ENCODE assay signal across 9 cellular contexts in the genomic region with DNA sequence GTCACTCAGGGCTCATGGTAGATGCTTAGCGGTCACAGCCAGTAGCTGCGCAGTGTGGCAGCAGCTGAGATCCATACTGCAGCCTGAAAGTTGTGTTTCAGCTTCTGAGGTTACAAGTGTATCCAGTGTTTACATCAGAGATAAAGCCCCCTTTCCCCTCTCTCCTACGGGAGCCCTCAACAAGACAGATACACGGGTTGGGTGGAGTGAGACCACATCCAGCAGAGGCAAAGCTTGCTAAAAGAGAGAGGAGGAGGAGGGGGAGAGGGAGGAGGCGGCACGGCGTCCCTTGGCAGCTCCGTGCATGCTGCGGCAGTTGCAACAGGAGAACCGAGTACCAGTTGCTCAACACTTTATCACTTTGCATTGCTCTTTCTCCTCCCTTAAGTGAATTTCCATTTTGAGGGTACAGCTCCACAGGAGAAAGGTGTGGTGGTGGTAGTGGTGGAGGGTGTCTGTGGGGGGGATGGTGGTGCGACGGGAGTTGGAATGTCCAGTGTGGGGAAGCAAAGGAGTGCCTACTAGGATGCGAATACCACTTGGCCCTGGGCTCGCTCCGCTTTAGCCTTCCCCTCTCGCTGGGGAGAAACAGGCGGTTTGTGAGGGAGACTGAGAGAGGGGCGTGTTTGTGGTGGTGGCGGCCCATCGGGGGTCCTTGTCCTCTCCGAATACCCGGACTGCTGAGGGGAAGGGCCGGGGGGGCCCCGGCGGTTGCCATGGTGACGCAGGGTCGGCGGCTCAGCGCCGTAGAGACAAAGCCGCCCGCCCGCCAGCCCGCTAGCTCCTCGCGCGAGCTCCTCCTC. TPM values are rescaled to one million over a fixed set of nuclear protein-coding genes. Genes with fewer than 3 reads are reported as not detected.
DNase-seq lines count a peak whose midpoint lies in the region; ATAC-seq and TF ChIP-seq lines count a peak whose summit lies in the region.
"Had no signal": no experiment of that assay in that cellular context is flagged by ENCODE, and none has a peak within 500 bp of the region (broad histone marks: within the 10 kb centered on the region; RNA-seq: fewer than 3 reads in every experiment).

No MANE protein-coding gene starts in this region.

- H3K36me3 ChIP-seq in Caco-2 (ENCODE audit: control insufficient read depth, insufficient read depth, low read length): no peaks in the 10 kb centered on the region
- H3K36me3 ChIP-seq in HUES64 (ENCODE audit: insufficient read depth, low read length): no peaks in the 10 kb centered on the region
- no peaks in the 10 kb centered on the region for H3K36me3 ChIP-seq in SJCRH30

- CTCF ChIA-PET in Caco-2 (lab: Charles Lee): interaction anchor here (0.6 to 1.3 kb wide), 3 partner anchors 51 to 567 kb away, joined by 3 to 5 read pairs (median 4); no protein-coding TSS in a partner anchor

- peak; percentile 41 for ATAC-seq in stimulated activated memory B cell treated with anti-CD40 and anti-IgM and Interleukin-4, amounts not matched to agents 10 μg/mL and 1 μg/mL and 100 μg/mL, for 72 hours
- ATAC-seq in HG03039 (IDR thresholded peaks at IDR 0.05; ENCODE audit: unreplicated experiment) (no peak), HG03159 (IDR thresholded peaks at IDR 0.05; ENCODE audit: unreplicated experiment) (no peak)

- H3K27me3 Mint-ChIP-seq in Caco-2 (ENCODE audit: insufficient read depth, unreplicated experiment): peaks cover 14% of the 10 kb centered on the region
- H3K27me3 Mint-ChIP-seq in stimulated activated memory B cell treated with anti-CD40 and anti-IgM and Interleukin-4, amounts not matched to agents 10 μg/mL and 1 μg/mL and 100 μg/mL, for 72 hours: peaks cover 54% of the 10 kb centered on the region

- in situ Hi-C loops in T47D (cut with HindIII; ENCODE audit: low pct_unique_long_range_greater_than_20kb, low sequenced_read_pairs): no loop called here

- H3K27ac ChIP-seq in HUES64 (ENCODE audit: low read depth, low read length) (peak overlapping the region; percentile 38), SJCRH30 (no peak overlapping the region)

- H3K27me3 ChIP-seq in Caco-2 (replicated peaks; ENCODE audit: control insufficient read depth, insufficient read depth, low read length): peaks cover 5% of the 10 kb centered on the region
- H3K27me3 ChIP-seq in HUES64 (ENCODE audit: insufficient read depth, low read length): peaks cover 31% of the 10 kb centered on the region
- no peaks in the 10 kb centered on the region for H3K27me3 ChIP-seq in SJCRH30

- peak overlapping the region; percentile 37 for H3K4me3 ChIP-seq in Caco-2 (ENCODE audit: low read depth, low read length)
- H3K4me3 ChIP-seq in HUES64 (ENCODE audit: low read length): peak overlapping the region; percentile 78
- peak overlapping the region; percentile 54 for H3K4me3 ChIP-seq in SJCRH30

- intact Hi-C loops in Caco-2 (cut with micrococcal nuclease; ENCODE audit: unreplicated experiment): loop anchor here (5.0 kb wide), 1 partner anchor 218 kb away; no protein-coding TSS in a partner anchor

- POLR2A ChIA-PET in Caco-2 (lab: Charles Lee): interaction anchor here (0.6 kb wide), 1 partner anchor 15 kb away, joined by 3 read pairs; no protein-coding TSS in a partner anchor

- TF ChIP-seq CTCF in Caco-2 (IDR thresholded peaks at IDR 0.05; ENCODE audit: insufficient read depth in 1 of 2, low read depth in 1 of 2, low read length in 1 of 2, severe bottlenecking in 1 of 2, unreplicated experiment in 1 of 2): no peak

- no peaks in the 10 kb centered on the region for H3K9me3 Mint-ChIP-seq in Caco-2 (ENCODE audit: unreplicated experiment)
- H3K9me3 Mint-ChIP-seq in stimulated activated memory B cell treated with anti-CD40 and anti-IgM and Interleukin-4, amounts not matched to agents 10 μg/mL and 1 μg/mL and 100 μg/mL, for 72 hours: no peaks in the 10 kb centered on the region

- H3K36me3 Mint-ChIP-seq in Caco-2 (ENCODE audit: insufficient read depth, unreplicated experiment): no peaks in the 10 kb centered on the region
- H3K36me3 Mint-ChIP-seq in stimulated activated memory B cell treated with anti-CD40 and anti-IgM and Interleukin-4, amounts not matched to agents 10 μg/mL and 1 μg/mL and 100 μg/mL, for 72 hours: no peaks in the 10 kb centered on the region

- peak overlapping the region; percentile 77 for H3K4me3 Mint-ChIP-seq in Caco-2 (ENCODE audit: unreplicated experiment)
- H3K4me3 Mint-ChIP-seq in stimulated activated memory B cell treated with anti-CD40 and anti-IgM and Interleukin-4, amounts not matched to agents 10 μg/mL and 1 μg/mL and 100 μg/mL, for 72 hours: peak overlapping the region; percentile 82

- peaks cover 11% of the 10 kb centered on the region for H3K4me1 Mint-ChIP-seq in Caco-2 (ENCODE audit: low read depth, unreplicated experiment)
- peaks cover 17% of the 10 kb centered on the region for H3K4me1 Mint-ChIP-seq in stimulated activated memory B cell treated with anti-CD40 and anti-IgM and Interleukin-4, amounts not matched to agents 10 μg/mL and 1 μg/mL and 100 μg/mL, for 72 hours

- no TSS peak for BruUV-seq in Caco-2 (replicated peaks; lab: Mats Ljungman, UMichigan)

- DNase-seq in Caco-2 (no peak), SJCRH30 (peak; percentile 17 to 34), T47D (ENCODE audit: low read depth in 1 of 2, low spot score in 1 of 2) (peak; percentile 18 to 43), iris pigment epithelial cell (ENCODE audit: low read depth) (peak; percentile 47)

- no peak overlapping the region for H3K27ac Mint-ChIP-seq in Caco-2 (ENCODE audit: unreplicated experiment)
- peak overlapping the region; percentile 42 for H3K27ac Mint-ChIP-seq in stimulated activated memory B cell treated with anti-CD40 and anti-IgM and Interleukin-4, amounts not matched to agents 10 μg/mL and 1 μg/mL and 100 μg/mL, for 72 hours

- WGBS in HUES64: under 1% methylated on average over 36 of the region's 37 CpGs

- 0 out of 2 replicates have a peak, but pooled peaks cover 4% of the 10 kb centered on the region for H3K9me3 ChIP-seq in Caco-2
- no peaks in the 10 kb centered on the region for H3K9me3 ChIP-seq in HUES64 (ENCODE audit: insufficient read depth, low read depth, low read length)
- H3K9me3 ChIP-seq in SJCRH30 (replicated peaks): no peaks in the 10 kb centered on the region

- peak overlapping the region; percentile 39 for H3K9ac ChIP-seq in HUES64 (ENCODE audit: low read depth, low read length)

- H3K4me1 ChIP-seq in Caco-2 (no peaks in the 10 kb centered on the region), HUES64 (ENCODE audit: insufficient read depth, low read length) (peaks cover 28% of the 10 kb centered on the region), SJCRH30 (no peaks in the 10 kb centered on the region)

RNA-seq across cellular contexts. Expression of a gene that starts 0.4 kb away (rescaled TPM):
- 0.39 and 1.1 TPM in 2 replicates for total RNA-seq in Caco-2 (2022)
- 6.7 TPM for polyA plus RNA-seq in HUES64 (2013, experiment 1 of 2)
- polyA plus RNA-seq in HUES64 (2013, experiment 2 of 2): 10.0 TPM
- total RNA-seq in SJCRH30 (2014; rRNA removed; shearing (Covaris generic)): 0.10 and 0.20 TPM in 2 replicates
- total RNA-seq: T-helper 2 cell treated with Interferon-gamma antibody and Interleukin-4, amounts not matched to agents 100 ng/mL and 5 ng/mL, for 36 hours had no signal

Comparison
In these comparisons a context has a peak if more than half of its experiments do, and no peak if none do; other contexts are left out.
1. DNase-seq: peak in SJCRH30 (2 of 2), T47D (2 of 2) and iris pigment epithelial cell (single experiment); none in Caco-2 (0 of 2).
2. Peak in every context shown above with its lines, with median percentiles within 50 percentile points of each other: H3K4me3 ChIP-seq.